8 cellular contexts compared by ENCODE assay signal in the genomic region with DNA sequence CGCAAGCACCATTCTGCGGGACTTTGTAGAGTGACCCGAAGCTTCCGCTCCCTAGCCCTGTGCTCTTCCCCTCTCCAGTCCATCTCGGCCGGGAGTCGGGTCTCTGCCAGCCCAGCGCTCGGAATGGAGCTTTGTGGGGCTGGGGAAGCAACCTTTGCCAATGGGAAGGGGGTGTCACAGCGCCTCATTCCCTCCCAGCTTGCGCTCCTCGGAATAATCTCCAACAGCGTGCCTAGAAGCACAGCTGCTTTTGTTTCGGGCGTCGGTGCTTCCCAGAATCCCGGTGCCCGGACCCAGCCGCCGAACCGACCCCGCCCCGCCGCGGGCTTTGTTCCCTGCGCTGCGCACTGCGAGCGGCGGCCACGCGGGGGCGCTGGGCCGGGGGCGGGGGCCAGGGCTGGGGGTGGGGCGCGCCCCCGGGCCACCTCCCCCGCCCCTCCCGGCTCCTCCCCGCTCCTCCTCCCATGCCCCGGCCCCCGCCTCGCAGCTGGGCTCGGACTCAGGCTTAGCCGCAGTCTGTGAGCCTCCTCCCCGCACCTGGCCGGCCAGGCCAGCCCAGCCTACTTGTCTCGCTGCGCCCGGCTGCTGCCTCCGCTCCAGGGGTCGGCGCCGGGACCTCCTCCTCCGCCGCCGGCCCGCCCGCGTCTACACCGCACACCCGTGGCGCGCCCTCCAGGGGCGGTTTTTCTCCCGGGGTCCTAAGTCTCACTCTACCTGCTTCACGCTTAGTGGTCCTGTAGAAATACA.
DNase-seq lines count a peak whose midpoint lies in the region; ATAC-seq and TF ChIP-seq lines count a peak whose summit lies in the region.

No MANE protein-coding gene starts in this region.

- H4K20me1 ChIP-seq in BLaER1, result 0 out of 2 replicates have a peak, but pooled peaks cover 5% of the 10 kb centered on the region

- peak overlapping the region; percentile 63 for H3K4me3 ChIP-seq in BLaER1
- H3K4me3 ChIP-seq in liver (ENCODE audit: low read depth in 1 of 3, low read length in 3 of 3), result peak overlapping the region in 2 of 3 donors; percentile 46 to 48

- ATAC-seq in GM19324 (IDR thresholded peaks at IDR 0.05; ENCODE audit: low FRiP score, unreplicated experiment), result peak; percentile 89

- H3K9ac ChIP-seq in BLaER1 (peak overlapping the region; percentile 64; the same call in 1 of the 2 replicates), liver (ENCODE audit: low read depth in 1 of 2, low read length in 2 of 2) (no peak overlapping the region)

- H3K27ac ChIP-seq in BLaER1, result peak overlapping the region; percentile 64; the same call in 1 of the 2 replicates
- H3K27ac ChIP-seq in VCaP, result no peak overlapping the region
- H3K27ac ChIP-seq in liver (ENCODE audit: low read depth in 1 of 2, low read length in 2 of 2), result no peak overlapping the region

- peaks cover 55% of the 10 kb centered on the region for H3K4me1 ChIP-seq in BLaER1
- H3K4me1 ChIP-seq in liver (ENCODE audit: control insufficient read depth in 4 of 4, insufficient read depth in 4 of 4, low read length in 3 of 4), result peaks cover 0 to 7% (median 4%) of the 10 kb centered on the region in 4 donors

- H3K36me3 ChIP-seq in BLaER1, result no peaks in the 10 kb centered on the region
- H3K36me3 ChIP-seq in liver (ENCODE audit: control insufficient read depth in 4 of 4, insufficient read depth in 3 of 4, low read depth in 1 of 4, low read length in 3 of 4), result no peaks in the 10 kb centered on the region

- DNase-seq in LoVo (ENCODE audit: low spot score) (peak; percentile 64), cerebellum (ENCODE audit: low spot score) (peak; percentile 19), putamen (ENCODE audit: low spot score) (no peak)
- DNase-seq in stimulated activated CD4-positive, alpha-beta T cell treated with anti-CD3 and anti-CD28 coated beads, TNF-alpha, amount 100 ng/mL, for 4 hours (ENCODE audit: low read depth in 3 of 3), result peak; percentile 28 to 31 (median 29)

- TF ChIP-seq CTCF in VCaP (conservative IDR thresholded peaks at IDR 0.05) (peak; percentile 77), liver (IDR thresholded peaks at IDR 0.05; ENCODE audit: low read depth, low read length, missing input control) (peak; percentile 38)

- peaks cover 7% of the 10 kb centered on the region; the same call in 1 of the 2 replicates for H3K27me3 ChIP-seq in BLaER1
- no peaks in the 10 kb centered on the region for H3K27me3 ChIP-seq in liver (ENCODE audit: control insufficient read depth in 4 of 4, insufficient read depth in 4 of 4, low read length in 3 of 4)

- H3K4me2 ChIP-seq in BLaER1, result peak overlapping the region; percentile 89

- H3K9me3 ChIP-seq in BLaER1 (peaks cover 15% of the 10 kb centered on the region; the same call in 1 of the 2 replicates), liver (ENCODE audit: control insufficient read depth in 4 of 4, low read length in 3 of 4) (no peaks in the 10 kb centered on the region)

- WGBS in liver, result 6% methylated on average over 68 of the region's 68 CpGs

- no peak for TF ChIP-seq RAD21 in liver (IDR thresholded peaks at IDR 0.05)

TF ChIP-seq in liver, 16 proteins besides CTCF, POLR2A, EP300 and RAD21:
- TF ChIP-seq, protein P1, sequence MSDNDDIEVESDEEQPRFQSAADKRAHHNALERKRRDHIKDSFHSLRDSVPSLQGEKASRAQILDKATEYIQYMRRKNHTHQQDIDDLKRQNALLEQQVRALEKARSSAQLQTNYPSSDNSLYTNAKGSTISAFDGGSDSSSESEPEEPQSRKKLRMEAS (IDR thresholded peaks at IDR 0.05), result no peak
- TF ChIP-seq NR2F2 (IDR thresholded peaks at IDR 0.05) (no peak), HNF4A (conservative IDR thresholded peaks at IDR 0.05) (no peak), SP1 (IDR thresholded peaks at IDR 0.05) (no peak), HNF4G (IDR thresholded peaks at IDR 0.05) (no peak), GABPA (IDR thresholded peaks at IDR 0.05 in 1 of 2, conservative IDR thresholded peaks at IDR 0.05 in 1 of 2) (no peak), YY1 (IDR thresholded peaks at IDR 0.05) (no peak), JUND (IDR thresholded peaks at IDR 0.05) (no peak), FOXA2 (IDR thresholded peaks at IDR 0.05) (no peak), EGR1 (IDR thresholded peaks at IDR 0.05; ENCODE audit: low read depth in 2 of 2) (no peak), TAF1 (conservative IDR thresholded peaks at IDR 0.05) (no peak), FOXA1 (IDR thresholded peaks at IDR 0.05) (no peak), RXRA (IDR thresholded peaks at IDR 0.05) (no peak)
- TF ChIP-seq, protein P2, sequence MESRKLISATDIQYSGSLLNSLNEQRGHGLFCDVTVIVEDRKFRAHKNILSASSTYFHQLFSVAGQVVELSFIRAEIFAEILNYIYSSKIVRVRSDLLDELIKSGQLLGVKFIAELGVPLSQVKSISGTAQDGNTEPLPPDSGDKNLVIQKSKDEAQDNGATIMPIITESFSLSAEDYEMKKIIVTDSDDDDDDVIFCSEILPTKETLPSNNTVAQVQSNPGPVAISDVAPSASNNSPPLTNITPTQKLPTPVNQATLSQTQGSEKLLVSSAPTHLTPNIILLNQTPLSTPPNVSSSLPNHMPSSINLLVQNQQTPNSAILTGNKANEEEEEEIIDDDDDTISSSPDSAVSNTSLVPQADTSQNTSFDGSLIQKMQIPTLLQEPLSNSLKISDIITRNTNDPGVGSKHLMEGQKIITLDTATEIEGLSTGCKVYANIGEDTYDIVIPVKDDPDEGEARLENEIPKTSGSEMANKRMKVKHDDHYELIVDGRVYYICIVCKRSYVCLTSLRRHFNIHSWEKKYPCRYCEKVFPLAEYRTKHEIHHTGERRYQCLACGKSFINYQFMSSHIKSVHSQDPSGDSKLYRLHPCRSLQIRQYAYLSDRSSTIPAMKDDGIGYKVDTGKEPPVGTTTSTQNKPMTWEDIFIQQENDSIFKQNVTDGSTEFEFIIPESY (IDR thresholded peaks at IDR 0.05), result no peak
- TF ChIP-seq, protein P3, sequence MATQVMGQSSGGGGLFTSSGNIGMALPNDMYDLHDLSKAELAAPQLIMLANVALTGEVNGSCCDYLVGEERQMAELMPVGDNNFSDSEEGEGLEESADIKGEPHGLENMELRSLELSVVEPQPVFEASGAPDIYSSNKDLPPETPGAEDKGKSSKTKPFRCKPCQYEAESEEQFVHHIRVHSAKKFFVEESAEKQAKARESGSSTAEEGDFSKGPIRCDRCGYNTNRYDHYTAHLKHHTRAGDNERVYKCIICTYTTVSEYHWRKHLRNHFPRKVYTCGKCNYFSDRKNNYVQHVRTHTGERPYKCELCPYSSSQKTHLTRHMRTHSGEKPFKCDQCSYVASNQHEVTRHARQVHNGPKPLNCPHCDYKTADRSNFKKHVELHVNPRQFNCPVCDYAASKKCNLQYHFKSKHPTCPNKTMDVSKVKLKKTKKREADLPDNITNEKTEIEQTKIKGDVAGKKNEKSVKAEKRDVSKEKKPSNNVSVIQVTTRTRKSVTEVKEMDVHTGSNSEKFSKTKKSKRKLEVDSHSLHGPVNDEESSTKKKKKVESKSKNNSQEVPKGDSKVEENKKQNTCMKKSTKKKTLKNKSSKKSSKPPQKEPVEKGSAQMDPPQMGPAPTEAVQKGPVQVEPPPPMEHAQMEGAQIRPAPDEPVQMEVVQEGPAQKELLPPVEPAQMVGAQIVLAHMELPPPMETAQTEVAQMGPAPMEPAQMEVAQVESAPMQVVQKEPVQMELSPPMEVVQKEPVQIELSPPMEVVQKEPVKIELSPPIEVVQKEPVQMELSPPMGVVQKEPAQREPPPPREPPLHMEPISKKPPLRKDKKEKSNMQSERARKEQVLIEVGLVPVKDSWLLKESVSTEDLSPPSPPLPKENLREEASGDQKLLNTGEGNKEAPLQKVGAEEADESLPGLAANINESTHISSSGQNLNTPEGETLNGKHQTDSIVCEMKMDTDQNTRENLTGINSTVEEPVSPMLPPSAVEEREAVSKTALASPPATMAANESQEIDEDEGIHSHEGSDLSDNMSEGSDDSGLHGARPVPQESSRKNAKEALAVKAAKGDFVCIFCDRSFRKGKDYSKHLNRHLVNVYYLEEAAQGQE (IDR thresholded peaks at IDR 0.05), result no peak
- TF ChIP-seq, protein P4, sequence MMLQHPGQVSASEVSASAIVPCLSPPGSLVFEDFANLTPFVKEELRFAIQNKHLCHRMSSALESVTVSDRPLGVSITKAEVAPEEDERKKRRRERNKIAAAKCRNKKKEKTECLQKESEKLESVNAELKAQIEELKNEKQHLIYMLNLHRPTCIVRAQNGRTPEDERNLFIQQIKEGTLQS (IDR thresholded peaks at IDR 0.05), result no peak
